ENCODE assay signal across 9 cellular contexts in the genomic region with DNA sequence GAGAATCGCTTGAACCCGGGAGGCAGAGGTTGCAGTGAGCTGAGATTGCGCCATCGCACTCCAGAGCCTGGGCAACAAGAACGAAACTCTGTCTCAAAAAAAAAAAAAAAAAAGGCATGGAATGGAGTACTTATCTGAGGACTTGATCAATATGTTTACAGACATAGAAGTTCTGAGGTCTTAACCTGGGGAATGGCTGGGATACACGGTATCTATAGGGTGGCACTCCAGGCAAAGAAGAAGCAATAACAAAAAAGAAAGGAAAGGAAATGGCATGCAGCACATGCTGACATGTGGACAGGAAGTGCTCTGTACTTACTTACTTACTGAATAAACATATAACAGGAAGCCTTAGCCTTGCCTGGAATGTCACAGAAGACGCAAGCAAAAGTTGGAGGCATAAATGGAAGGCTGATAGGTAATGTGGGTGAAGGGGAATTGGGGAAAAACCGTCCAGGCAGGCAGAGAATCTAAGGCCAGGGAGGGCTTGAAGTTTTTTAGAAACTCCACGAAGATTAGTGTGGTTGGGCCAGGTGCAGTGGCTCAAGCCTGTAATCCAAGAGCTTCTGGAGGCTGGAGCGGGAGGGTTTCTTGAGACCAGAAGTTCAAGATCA. TPM values are rescaled to one million over a fixed set of nuclear protein-coding genes. Genes with fewer than 3 reads are reported as not detected.
DNase-seq lines count a peak whose midpoint lies in the region; ATAC-seq and TF ChIP-seq lines count a peak whose summit lies in the region.
"Had no signal": no experiment of that assay in that cellular context is flagged by ENCODE, and none has a peak within 500 bp of the region (broad histone marks: within the 10 kb centered on the region; RNA-seq: fewer than 3 reads in every experiment).

No MANE protein-coding gene starts in this region.

- H3K4me3 Mint-ChIP-seq in CD8-positive, alpha-beta T cell, result peak overlapping the region; percentile 84
- H3K4me3 Mint-ChIP-seq in nephron progenitor cell, result no peak overlapping the region

- H3K36me3 ChIP-seq in CD8-positive, alpha-beta T cell (ENCODE audit: insufficient read depth, low read length), result no peaks in the 10 kb centered on the region

- intact Hi-C loops in CD8-positive, alpha-beta T cell (cut with DNase I, micrococcal nuclease), result loop anchor here (1.0 to 10.0 kb wide), 3 partner anchors 10 to 1583 kb away; partner anchors contain the start of genes CBX1 (in 1 of the 2), SNX11 (in 1 of the 2) and SPOP (in 1 of the 2)

- TF ChIP-seq CTCF in CD8-positive, alpha-beta T cell (IDR thresholded peaks at IDR 0.05), result no peak
- TF ChIP-seq CTCF in choroid plexus epithelial cell (conservative IDR thresholded peaks at IDR 0.05; ENCODE audit: low read depth, low read length), result no peak
- TF ChIP-seq CTCF in nephron progenitor cell (IDR thresholded peaks at IDR 0.05), result no peak

- H3K27ac ChIP-seq in CD8-positive, alpha-beta T cell (ENCODE audit: low read depth, low read length), result peak overlapping the region; percentile 61

- ATAC-seq in CD8-positive, alpha-beta T cell, result peak; percentile 87
- ATAC-seq in GM21360 (IDR thresholded peaks at IDR 0.05; ENCODE audit: unreplicated experiment), result no peak
- ATAC-seq in GM18867 (IDR thresholded peaks at IDR 0.05; ENCODE audit: unreplicated experiment), result no peak

- peak overlapping the region; percentile 58 for H3K4me3 ChIP-seq in CD8-positive, alpha-beta T cell (ENCODE audit: low read depth, low read length)
- no peak overlapping the region for H3K4me3 ChIP-seq in choroid plexus epithelial cell (ENCODE audit: low read depth, low read length)

- peak overlapping the region; percentile 98 for H3K27ac Mint-ChIP-seq in CD8-positive, alpha-beta T cell
- peak overlapping the region; percentile 37 for H3K27ac Mint-ChIP-seq in nephron progenitor cell

- H3K4me1 ChIP-seq in CD8-positive, alpha-beta T cell (ENCODE audit: insufficient read depth, low read length), result peaks cover 52% of the 10 kb centered on the region

- peaks cover 52% of the 10 kb centered on the region for H3K4me1 Mint-ChIP-seq in CD8-positive, alpha-beta T cell (ENCODE audit: low read depth)
- H3K4me1 Mint-ChIP-seq in nephron progenitor cell, result peaks cover 20% of the 10 kb centered on the region

- POLR2A ChIA-PET in CD8-positive, alpha-beta T cell (lab: Charles Lee), result interaction anchor here (0.7 to 1.7 kb wide), 6 partner anchors 9 to 100 kb away, joined by 3 to 6 read pairs (median 3); partner anchors contain the start of genes FAM117A and KAT7
- POLR2A ChIA-PET in HEK293T (lab: Yijun Ruan, JAX), result interaction anchor here (1.3 to 2.1 kb wide), 2 partner anchors 11 to 118 kb away, joined by 5 to 7 read pairs; partner anchors contain the start of gene SPOP

- no peaks in the 10 kb centered on the region for H3K27me3 ChIP-seq in CD8-positive, alpha-beta T cell (ENCODE audit: insufficient read depth, low read length)

- H3K27me3 Mint-ChIP-seq in CD8-positive, alpha-beta T cell (ENCODE audit: low read depth), result no peaks in the 10 kb centered on the region
- peaks cover 12% of the 10 kb centered on the region for H3K27me3 Mint-ChIP-seq in nephron progenitor cell (ENCODE audit: low read depth, poor library complexity)

- peaks cover 8% of the 10 kb centered on the region for H3K36me3 Mint-ChIP-seq in CD8-positive, alpha-beta T cell
- no peaks in the 10 kb centered on the region for H3K36me3 Mint-ChIP-seq in nephron progenitor cell (ENCODE audit: low read depth)

- H3K9me3 Mint-ChIP-seq in CD8-positive, alpha-beta T cell, result no peaks in the 10 kb centered on the region
- H3K9me3 Mint-ChIP-seq in nephron progenitor cell, result no peaks in the 10 kb centered on the region

- no peaks in the 10 kb centered on the region for H3K9me3 ChIP-seq in CD8-positive, alpha-beta T cell (ENCODE audit: low read length)

- CTCF ChIA-PET in CD8-positive, alpha-beta T cell (lab: Charles Lee), result interaction anchor here (0.6 to 31.7 kb wide), 7 partner anchors 8 to 279 kb away, joined by 3 to 542 read pairs (median 3); partner anchors contain the start of gene NXPH3
- CTCF ChIA-PET in HEK293T (lab: Yijun Ruan, JAX), result interaction anchor here (2.4 kb wide), 1 partner anchor 118 kb away, joined by 9 read pairs; no protein-coding TSS in a partner anchor

- peak in 2 of 7 experiments; percentile 23 to 63 for DNase-seq in CD8-positive, alpha-beta T cell
- peak; percentile 30 for DNase-seq in NOMO-1 treated with DMSO at 0.1 percent for 48 hours (lab: John Stamatoyannopoulos, UW; ENCODE audit: unreplicated experiment)
- peak; percentile 78 for DNase-seq in choroid plexus epithelial cell (ENCODE audit: low read depth)
- no peak for DNase-seq in nephron progenitor cell
- no peak for DNase-seq in HEK293T (ENCODE audit: extremely low spot score)
- DNase-seq in middle frontal gyrus (ENCODE audit: extremely low spot score, low spot score), result no peak
- DNase-seq: occipital lobe had no signal

TF ChIP-seq in HEK293T, 16 proteins besides CTCF, POLR2A, EP300 and RAD21:
- no peak for TF ChIP-seq TARDBP (IDR thresholded peaks at IDR 0.05)
TF ChIP-seq in HEK293T: peak in this region for 0.

RNA-seq across cellular contexts. Expression of gene SPOP, which starts 10.1 kb away (rescaled TPM):
- 10 to 100 TPM; 30.5 to 34.3 TPM for total RNA-seq in CD8-positive, alpha-beta T cell

RNA-seq across cellular contexts. Expression of gene SLC35B1, which starts 19.8 kb away (rescaled TPM):
- total RNA-seq in CD8-positive, alpha-beta T cell, result 10 to 100 TPM; 57.7 to 64.2 TPM

Comparison
In these comparisons a context has a peak if more than half of its experiments do, and no peak if none do; other contexts are left out.
1. DNase-seq: peak in NOMO-1 treated with DMSO at 0.1 percent for 48 hours (single experiment) and choroid plexus epithelial cell (single experiment); none in nephron progenitor cell (single experiment), HEK293T (single experiment) and middle frontal gyrus (single experiment).